19 cellular contexts compared by ENCODE assay signal in genomic region chr5:56232538-56232937, GRCh38. TPM values are rescaled to one million over a fixed set of nuclear protein-coding genes. Genes with fewer than 3 reads are reported as not detected.
DNase-seq lines count a peak whose midpoint lies in the region; ATAC-seq and TF ChIP-seq lines count a peak whose summit lies in the region.
"Had no signal": no experiment of that assay in that cellular context is flagged by ENCODE, and none has a peak within 500 bp of the region (broad histone marks: within the 10 kb centered on the region; RNA-seq: fewer than 3 reads in every experiment).

No MANE protein-coding gene starts in this region.

- ATAC-seq in GM23338 = no peak
- ATAC-seq in memory B cell (ENCODE audit: low read depth) = no peak
- ATAC-seq in GM18868 (IDR thresholded peaks at IDR 0.05; ENCODE audit: unreplicated experiment) = no peak

- TF ChIP-seq CTCF in GM23338 (conservative IDR thresholded peaks at IDR 0.05; ENCODE audit: low read depth in 2 of 2) = no peak

- DNase-seq in GM23338 (ENCODE audit: low spot score) (no peak), memory B cell (ENCODE audit: low spot score in 2 of 2) (no peak), GM03348 (ENCODE audit: low spot score) (no peak), SHP77 treated with DMSO at 0.1 percent for 48 hours (lab: John Stamatoyannopoulos, UW) (no peak)
- DNase-seq: 8988T; CD4-positive, alpha-beta memory T cell; DMS79; GDM1; IMR-90 had no signal

- no peak overlapping the region for H3K4me3 Mint-ChIP-seq in GM23338
- H3K4me3 Mint-ChIP-seq in memory B cell = no peak overlapping the region
- H3K4me3 Mint-ChIP-seq: CD14-positive monocyte; CD4-positive, alpha-beta memory T cell had no signal

- no peak overlapping the region for H3K27ac ChIP-seq in GM23338 (ENCODE audit: low read depth)
- peak overlapping the region; percentile 31 for H3K27ac ChIP-seq in thymus (ENCODE audit: low read depth)
- H3K27ac ChIP-seq: BLaER1 had no signal

- H3K36me3 Mint-ChIP-seq in GM23338 (ENCODE audit: low read depth) = no peaks in the 10 kb centered on the region
- H3K36me3 Mint-ChIP-seq in memory B cell = no peaks in the 10 kb centered on the region
- H3K36me3 Mint-ChIP-seq: CD14-positive monocyte had no signal

- H3K36me3 ChIP-seq in GM23338 (ENCODE audit: insufficient read depth) (no peaks in the 10 kb centered on the region), thymus (ENCODE audit: control insufficient read depth, insufficient read depth) (no peaks in the 10 kb centered on the region)
- H3K36me3 ChIP-seq: BLaER1, HAP-1 had no signal

- H3K4me3 ChIP-seq in GM23338 (no peak overlapping the region), thymus (ENCODE audit: low read length) (no peak overlapping the region)
- H3K4me3 ChIP-seq: BLaER1, HAP-1 had no signal

- H3K4me1 Mint-ChIP-seq in GM23338 (peaks cover 21% of the 10 kb centered on the region), memory B cell (no peaks in the 10 kb centered on the region)
- H3K4me1 Mint-ChIP-seq: CD14-positive monocyte had no signal

- H3F3A ChIP-seq in GM23338 (replicated peaks; ENCODE audit: low read depth) = no peaks in the 10 kb centered on the region

- no peak overlapping the region for H3K4me2 ChIP-seq in GM23338
- H3K4me2 ChIP-seq: BLaER1 had no signal

- H3K9me3 Mint-ChIP-seq in GM23338 = no peaks in the 10 kb centered on the region; the same call in 2 of the 3 replicates
- H3K9me3 Mint-ChIP-seq in memory B cell = no peaks in the 10 kb centered on the region

- H3K27me3 ChIP-seq in GM23338 (ENCODE audit: insufficient read depth) = no peaks in the 10 kb centered on the region
- no peaks in the 10 kb centered on the region for H3K27me3 ChIP-seq in thymus (ENCODE audit: control insufficient read depth, insufficient read depth)
- H3K27me3 ChIP-seq: BLaER1 had no signal

- H3K9me2 ChIP-seq in GM23338 (ENCODE audit: insufficient read depth) = no peaks in the 10 kb centered on the region

- H3K4me1 ChIP-seq in GM23338 (ENCODE audit: insufficient read depth) (peaks cover 11% of the 10 kb centered on the region), thymus (ENCODE audit: control insufficient read depth, insufficient read depth, low read length) (peaks cover 6% of the 10 kb centered on the region)
- H3K4me1 ChIP-seq: BLaER1, HAP-1 had no signal

- H3K27me3 Mint-ChIP-seq in GM23338 (ENCODE audit: insufficient read depth, low read depth, poor library complexity) = peaks cover 6% of the 10 kb centered on the region
- H3K27me3 Mint-ChIP-seq in memory B cell = peaks cover 23% of the 10 kb centered on the region

- H3K27ac Mint-ChIP-seq in GM23338 (no peak overlapping the region), memory B cell (peak overlapping the region; percentile 5)
- H3K27ac Mint-ChIP-seq: CD14-positive monocyte; CD4-positive, alpha-beta memory T cell had no signal

- WGBS in thymus = 93% methylated on average over 1 of the region's 1 CpG

- H3K9me3 ChIP-seq in thymus (ENCODE audit: control insufficient read depth) = no peaks in the 10 kb centered on the region
- H3K9me3 ChIP-seq: BLaER1, HAP-1 had no signal

- no peaks in the 10 kb centered on the region for H3K79me2 ChIP-seq in GM23338 (replicated peaks; ENCODE audit: insufficient read depth)

- H2AFZ ChIP-seq in GM23338 = peak overlapping the region; percentile 69; the same call in 1 of the 2 replicates

- no peaks in the 10 kb centered on the region for H4K20me1 ChIP-seq in GM23338 (replicated peaks; ENCODE audit: insufficient read depth)
- H4K20me1 ChIP-seq: BLaER1 had no signal

TF ChIP-seq in GM23338, 12 proteins besides CTCF, POLR2A, EP300 and RAD21:
- TF ChIP-seq POLR2AphosphoS5 (IDR thresholded peaks at IDR 0.05; ENCODE audit: low read depth) = no peak
- TF ChIP-seq EZH2phosphoT487 (IDR thresholded peaks at IDR 0.05; ENCODE audit: unreplicated experiment) = no peak
- no peak for TF ChIP-seq ZNF114 (CRISPR knock-in tag; IDR thresholded peaks at IDR 0.05)
- no peak for TF ChIP-seq NANOG (IDR thresholded peaks at IDR 0.05; ENCODE audit: borderline replicate concordance)
- no peak for TF ChIP-seq JUNB (IDR thresholded peaks at IDR 0.05; ENCODE audit: unreplicated experiment)
- no peak for TF ChIP-seq CREB1 (CRISPR knock-in tag; IDR thresholded peaks at IDR 0.05; ENCODE audit: low read depth)
- no peak for TF ChIP-seq ETS1 (IDR thresholded peaks at IDR 0.05)

TF ChIP-seq in PFSK-1, 5 proteins besides CTCF, POLR2A, EP300 and RAD21:
- TF ChIP-seq, protein P1, sequence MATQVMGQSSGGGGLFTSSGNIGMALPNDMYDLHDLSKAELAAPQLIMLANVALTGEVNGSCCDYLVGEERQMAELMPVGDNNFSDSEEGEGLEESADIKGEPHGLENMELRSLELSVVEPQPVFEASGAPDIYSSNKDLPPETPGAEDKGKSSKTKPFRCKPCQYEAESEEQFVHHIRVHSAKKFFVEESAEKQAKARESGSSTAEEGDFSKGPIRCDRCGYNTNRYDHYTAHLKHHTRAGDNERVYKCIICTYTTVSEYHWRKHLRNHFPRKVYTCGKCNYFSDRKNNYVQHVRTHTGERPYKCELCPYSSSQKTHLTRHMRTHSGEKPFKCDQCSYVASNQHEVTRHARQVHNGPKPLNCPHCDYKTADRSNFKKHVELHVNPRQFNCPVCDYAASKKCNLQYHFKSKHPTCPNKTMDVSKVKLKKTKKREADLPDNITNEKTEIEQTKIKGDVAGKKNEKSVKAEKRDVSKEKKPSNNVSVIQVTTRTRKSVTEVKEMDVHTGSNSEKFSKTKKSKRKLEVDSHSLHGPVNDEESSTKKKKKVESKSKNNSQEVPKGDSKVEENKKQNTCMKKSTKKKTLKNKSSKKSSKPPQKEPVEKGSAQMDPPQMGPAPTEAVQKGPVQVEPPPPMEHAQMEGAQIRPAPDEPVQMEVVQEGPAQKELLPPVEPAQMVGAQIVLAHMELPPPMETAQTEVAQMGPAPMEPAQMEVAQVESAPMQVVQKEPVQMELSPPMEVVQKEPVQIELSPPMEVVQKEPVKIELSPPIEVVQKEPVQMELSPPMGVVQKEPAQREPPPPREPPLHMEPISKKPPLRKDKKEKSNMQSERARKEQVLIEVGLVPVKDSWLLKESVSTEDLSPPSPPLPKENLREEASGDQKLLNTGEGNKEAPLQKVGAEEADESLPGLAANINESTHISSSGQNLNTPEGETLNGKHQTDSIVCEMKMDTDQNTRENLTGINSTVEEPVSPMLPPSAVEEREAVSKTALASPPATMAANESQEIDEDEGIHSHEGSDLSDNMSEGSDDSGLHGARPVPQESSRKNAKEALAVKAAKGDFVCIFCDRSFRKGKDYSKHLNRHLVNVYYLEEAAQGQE (IDR thresholded peaks at IDR 0.05; ENCODE audit: insufficient read depth in 1 of 2, low read depth in 2 of 2, low read length in 2 of 2) = no peak
- peak; percentile 53; the same call in 1 of the 2 replicates for TF ChIP-seq SIN3A (IDR thresholded peaks at IDR 0.05; ENCODE audit: borderline replicate concordance, insufficient read depth, low read length)
- no peak for TF ChIP-seq FOXP2 (optimal IDR thresholded peaks at IDR 0.05; ENCODE audit: borderline replicate concordance, extremely low read depth, extremely low read length, insufficient read depth)
- no peak for TF ChIP-seq TAF1 (IDR thresholded peaks at IDR 0.05; ENCODE audit: borderline replicate concordance, insufficient read depth, low read length)

RNA-seq across cellular contexts. Expression of gene ANKRD55, which starts 0.6 kb away (rescaled TPM):
- total RNA-seq in GM23338 (2014; rRNA removed; shearing (Covaris generic)) = not detected in 2 replicates
- not detected in 2 replicates for polyA plus RNA-seq in GM23338 (2016; fragmentation: Nextera tagmentation; extraction: Ambion mirVana)
- 2.8 TPM for polyA plus RNA-seq in PFSK-1 (2012; ENCODE audit: insufficient read length, low read depth)
- 6.7 TPM for polyA plus RNA-seq in thymus
- total RNA-seq: A673, Daoy, HT-29, IMR-90 had no signal
- polyA plus RNA-seq: AG04450, IMR-90 had no signal
